ENCODE assay signal across 8 cellular contexts in the genomic region with DNA sequence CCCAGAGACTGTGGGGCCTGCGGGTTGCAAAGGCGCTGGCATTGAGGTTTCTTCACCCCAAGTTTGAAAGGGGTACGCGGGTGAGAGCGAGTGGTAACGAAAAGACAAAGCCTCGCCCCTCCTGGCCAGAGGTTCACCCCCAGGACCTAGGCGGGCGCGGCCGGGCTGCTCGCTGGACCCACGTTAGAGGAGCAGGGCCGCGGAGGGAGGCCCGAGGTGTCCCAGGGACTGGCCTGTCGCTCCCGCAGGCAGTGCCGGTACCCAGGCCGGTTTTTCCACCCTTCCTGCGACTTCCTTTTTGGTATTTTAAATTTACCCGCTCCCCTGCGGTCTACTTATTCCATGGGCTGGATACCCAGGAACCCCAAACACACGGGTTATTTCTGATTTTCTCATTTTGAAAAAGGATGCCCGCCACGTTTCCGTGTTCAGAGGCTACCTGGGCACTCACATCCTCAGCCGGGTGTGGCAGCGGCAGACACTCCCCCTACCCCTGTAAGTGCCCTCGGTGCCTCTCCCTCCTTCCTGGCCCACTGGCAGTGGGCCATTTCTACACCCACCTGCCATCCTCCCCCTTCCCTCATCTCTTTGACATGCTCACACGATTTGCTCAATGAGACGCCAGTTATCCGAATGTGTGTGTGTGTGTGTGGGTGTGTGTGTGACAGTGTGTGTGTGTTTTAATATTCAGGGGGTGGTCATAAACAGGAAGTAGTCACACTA. TPM values are rescaled to one million over a fixed set of nuclear protein-coding genes. Genes with fewer than 3 reads are reported as not detected.
DNase-seq lines count a peak whose midpoint lies in the region; ATAC-seq and TF ChIP-seq lines count a peak whose summit lies in the region.

No MANE protein-coding gene starts in this region.

- H3K79me1 ChIP-seq in IMR-90 (ENCODE audit: low read depth in 1 of 2, low read length in 2 of 2): peaks cover 20 to 42% of the 10 kb centered on the region in 2 experiments

- POLR2A ChIA-PET in IMR-90 (lab: Charles Lee; ENCODE audit: unreplicated experiment): interaction anchor here (0.5 to 1.0 kb wide), 4 partner anchors 10 to 441 kb away, joined by 3 to 5 read pairs (median 3); a partner anchor contains a TSS

- WGBS in IMR-90 (ENCODE audit: extremely low coverage in 2 of 2, insufficient read length in 1 of 2), 2 experiments: 5% methylated on average over 13 of the region's 33 CpGs; no CpG with 5 or more reads in 1 of the 2 experiments

- peaks cover 9% of the 10 kb centered on the region for H3K9me1 ChIP-seq in IMR-90 (ENCODE audit: insufficient read depth, low read length)

- H3K27me3 ChIP-seq in IMR-90 (ENCODE audit: control insufficient read depth, insufficient read depth, low read length): no peaks in the 10 kb centered on the region

- H3K27ac Mint-ChIP-seq in naive B cell: peak overlapping the region in 2 of 6 donors; percentile 49 to 83

- in situ Hi-C loops in IMR-90 (cut with MboI; ENCODE audit: low sequenced_read_pairs): loop anchor here (5.0 kb wide), 1 partner anchor 91 kb away; no protein-coding TSS in a partner anchor

- 0 out of 2 replicates have a peak, but pooled peaks cover 8% of the 10 kb centered on the region for H4K20me1 ChIP-seq in IMR-90 (ENCODE audit: insufficient read depth, low read length)

- H2BK20ac ChIP-seq in IMR-90 (ENCODE audit: low read depth, low read length): peak overlapping the region; percentile 82

- peak overlapping the region; percentile 79 for H3K4me2 ChIP-seq in IMR-90 (ENCODE audit: low read depth, low read length)

- peak overlapping the region; percentile 43 for H3K18ac ChIP-seq in IMR-90 (ENCODE audit: low read depth, low read length)

- H3K27me3 Mint-ChIP-seq in naive B cell: peaks cover 75 to 96% (median 87%) of the 10 kb centered on the region in 3 donors

- DNase-seq in AG10803 (ENCODE audit: low read depth): no peak
- no peak for DNase-seq in IMR-90
- no peak for DNase-seq in coronary artery (ENCODE audit: low spot score)
- no peak for DNase-seq in naive B cell
- DNase-seq in NCI-H2081 (lab: John Stamatoyannopoulos, UW): no peak
- DNase-seq in GM10266 (ENCODE audit: extremely low spot score): no peak

- H2AK5ac ChIP-seq in IMR-90 (ENCODE audit: low read depth, low read length): peak overlapping the region; percentile 83

- H3K23ac ChIP-seq in IMR-90 (ENCODE audit: low read depth, low read length): peak overlapping the region; percentile 96

- peak overlapping the region; percentile 34 for H2AFZ ChIP-seq in IMR-90 (replicated peaks; ENCODE audit: low read length, poor library complexity)

- H3K4ac ChIP-seq in IMR-90 (ENCODE audit: low read depth, low read length): peak overlapping the region; percentile 94

- peak overlapping the region; percentile 59 for H4K5ac ChIP-seq in IMR-90 (ENCODE audit: low read depth, low read length)

- no peaks in the 10 kb centered on the region for H3K9me3 ChIP-seq in IMR-90 (ENCODE audit: control insufficient read depth, insufficient read depth, low read length)

- no TSS peak for BruUV-seq in IMR-90 (replicated peaks; lab: Mats Ljungman, UMichigan)

- H3K36me3 Mint-ChIP-seq in naive B cell: no peaks in the 10 kb centered on the region

- peak overlapping the region; percentile 75 for H3K9ac ChIP-seq in IMR-90 (ENCODE audit: low read depth, low read length)

- no peak for TF ChIP-seq RAD21 in IMR-90 (IDR thresholded peaks at IDR 0.05; ENCODE audit: low read length)

- no peak for TF ChIP-seq CTCF in AG10803 (conservative IDR thresholded peaks at IDR 0.05; ENCODE audit: low read length)
- TF ChIP-seq CTCF in IMR-90 (conservative IDR thresholded peaks at IDR 0.05; ENCODE audit: low read depth, low read length): no peak
- no peak for TF ChIP-seq CTCF in coronary artery (IDR thresholded peaks at IDR 0.05)
- TF ChIP-seq CTCF in GM10266 (IDR thresholded peaks at IDR 0.05; ENCODE audit: control insufficient read depth, insufficient read depth, low read depth, missing control alignments): no peak

- peak overlapping the region; percentile 85 for H4K91ac ChIP-seq in IMR-90 (ENCODE audit: insufficient read depth, low read depth, low read length)

- ATAC-seq in IMR-90 (ENCODE audit: low read depth): no peak
- no peak for ATAC-seq in naive B cell (ENCODE audit: low read depth in 2 of 2)
- ATAC-seq in HG03378 (IDR thresholded peaks at IDR 0.05; ENCODE audit: unreplicated experiment): no peak
- ATAC-seq in HG02970 (IDR thresholded peaks at IDR 0.05; ENCODE audit: low FRiP score, unreplicated experiment): no peak

- no peaks in the 10 kb centered on the region for H3K36me3 ChIP-seq in IMR-90 (ENCODE audit: control insufficient read depth, insufficient read depth, low read length)

- H3K14ac ChIP-seq in IMR-90 (replicated peaks; ENCODE audit: low read depth, low read length): peak overlapping the region; percentile 97

- peak overlapping the region; percentile 42 to 83 for H4K8ac ChIP-seq in IMR-90 (ENCODE audit: low read depth in 2 of 2, low read length in 2 of 2)

- H3K9me3 Mint-ChIP-seq in naive B cell: peaks cover 0 to 2% (median 0%) of the 10 kb centered on the region in 7 donors

- peaks cover 16 to 24% (median 19%) of the 10 kb centered on the region in 3 donors for H3K4me1 Mint-ChIP-seq in naive B cell

- peak overlapping the region; percentile 61; the same call in 2 of the 3 replicates for H2BK15ac ChIP-seq in IMR-90 (ENCODE audit: low read depth, low read length)

- intact Hi-C loops in IMR-90 (cut with micrococcal nuclease): loop anchor here (2.0 to 5.0 kb wide), 2 partner anchors 184 to 256 kb away; no protein-coding TSS in a partner anchor

- dilution Hi-C loops in IMR-90 (cut with HindIII; ENCODE audit: low sequenced_read_pairs, unreplicated experiment): no loop called here

- H3K4me3 ChIP-seq in AG10803 (ENCODE audit: low read length): peak overlapping the region; percentile 71
- peak overlapping the region; percentile 60 for H3K4me3 ChIP-seq in IMR-90 (ENCODE audit: insufficient read depth, low read depth, low read length)
- H3K4me3 ChIP-seq in coronary artery: peak overlapping the region; percentile 82

- CTCF ChIA-PET in IMR-90 (lab: Yijun Ruan, JAX): interaction anchor here (0.6 to 1.7 kb wide), 6 partner anchors 12 to 486 kb away, joined by 3 to 13 read pairs (median 4); no protein-coding TSS in a partner anchor

- peak overlapping the region; percentile 84 for H3K27ac ChIP-seq in IMR-90 (ENCODE audit: insufficient read depth, low read length)
- peak overlapping the region; percentile 98 for H3K27ac ChIP-seq in coronary artery

- peak overlapping the region; percentile 84 for H2AK9ac ChIP-seq in IMR-90 (replicated peaks; ENCODE audit: low read depth, low read length, poor library complexity)

- peak overlapping the region; percentile 79 for H2BK5ac ChIP-seq in IMR-90 (ENCODE audit: low read depth, low read length, poor library complexity, severe bottlenecking)

- H2BK120ac ChIP-seq in IMR-90 (ENCODE audit: low read depth, low read length): peak overlapping the region; percentile 93

- peaks cover 11% of the 10 kb centered on the region for H3K4me1 ChIP-seq in IMR-90 (ENCODE audit: control insufficient read depth, insufficient read depth, low read length)

- TF ChIP-seq POLR2A in IMR-90 (IDR thresholded peaks at IDR 0.05; ENCODE audit: low read depth, low read length): peak; percentile 89

- peak overlapping the region; percentile 64 to 94 (median 76) for H3K4me3 Mint-ChIP-seq in naive B cell

- peak overlapping the region; percentile 92 for H3K56ac ChIP-seq in IMR-90 (ENCODE audit: extremely low read depth, insufficient read depth, low read length)

TF ChIP-seq in IMR-90, 13 proteins besides CTCF, POLR2A, EP300 and RAD21:
- TF ChIP-seq, protein P1, sequence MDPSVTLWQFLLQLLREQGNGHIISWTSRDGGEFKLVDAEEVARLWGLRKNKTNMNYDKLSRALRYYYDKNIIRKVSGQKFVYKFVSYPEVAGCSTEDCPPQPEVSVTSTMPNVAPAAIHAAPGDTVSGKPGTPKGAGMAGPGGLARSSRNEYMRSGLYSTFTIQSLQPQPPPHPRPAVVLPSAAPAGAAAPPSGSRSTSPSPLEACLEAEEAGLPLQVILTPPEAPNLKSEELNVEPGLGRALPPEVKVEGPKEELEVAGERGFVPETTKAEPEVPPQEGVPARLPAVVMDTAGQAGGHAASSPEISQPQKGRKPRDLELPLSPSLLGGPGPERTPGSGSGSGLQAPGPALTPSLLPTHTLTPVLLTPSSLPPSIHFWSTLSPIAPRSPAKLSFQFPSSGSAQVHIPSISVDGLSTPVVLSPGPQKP (IDR thresholded peaks at IDR 0.05; ENCODE audit: borderline replicate concordance, low read depth, low read length): no peak
- TF ChIP-seq BHLHE40 (IDR thresholded peaks at IDR 0.05; ENCODE audit: low read depth, low read length): no peak
- peak; percentile 72; the same call in 1 of the 2 replicates for TF ChIP-seq CHD1 (IDR thresholded peaks at IDR 0.05; ENCODE audit: low read depth, low read length)
- no peak for TF ChIP-seq RFX5 (IDR thresholded peaks at IDR 0.05; ENCODE audit: low read depth, low read length)

RNA-seq across cellular contexts. Expression of a gene that starts 1.6 kb away (rescaled TPM):
- total RNA-seq in IMR-90 (2012; rRNA removed): 15.2 and 23.9 TPM in 2 replicates
- polyA plus RNA-seq in IMR-90 (2012; rRNA removed) (25.8 and 29.9 TPM in 2 replicates), naive B cell (ENCODE audit: low read depth in 6 of 6) (not detected)
- polyA plus RNA-seq in IMR-90 (2012; cell fraction: cytosol; rRNA removed): 59.6 and 70.0 TPM in 2 replicates
- 22.9 and 59.6 TPM in 2 replicates for polyA plus RNA-seq in IMR-90 (2012; cell fraction: nucleus; rRNA removed; ENCODE audit: low replicate concordance)

RNA-seq across cellular contexts. Expression of a gene that starts 10.1 kb away (rescaled TPM):
- total RNA-seq in IMR-90 (2012; rRNA removed): 0.90 and 1.1 TPM in 2 replicates
- polyA plus RNA-seq in IMR-90 (2012; rRNA removed) (6.4 and 9.2 TPM in 2 replicates), naive B cell (ENCODE audit: low read depth in 6 of 6) (not detected)
- polyA plus RNA-seq in IMR-90 (2012; cell fraction: cytosol; rRNA removed): 5.5 and 8.7 TPM in 2 replicates
- polyA plus RNA-seq in IMR-90 (2012; cell fraction: nucleus; rRNA removed; ENCODE audit: low replicate concordance): 4.3 and 7.4 TPM in 2 replicates

RNA-seq across cellular contexts. Expression of a gene that starts 21.7 kb away (rescaled TPM):
- 7.8 and 8.2 TPM in 2 replicates for total RNA-seq in IMR-90 (2012; rRNA removed)
- polyA plus RNA-seq in IMR-90 (2012; rRNA removed): 13.7 and 16.8 TPM in 2 replicates
- polyA plus RNA-seq in IMR-90 (2012; cell fraction: cytosol; rRNA removed): 5.6 and 7.9 TPM in 2 replicates
- polyA plus RNA-seq in IMR-90 (2012; cell fraction: nucleus; rRNA removed; ENCODE audit: low replicate concordance): 71.8 and 97.1 TPM in 2 replicates
- 10 to 100 TPM in 5 of 6 donors, 1 to 10 TPM in 1; 5.6 to 18.6 (median 16.6) TPM for polyA plus RNA-seq in naive B cell (ENCODE audit: low read depth in 6 of 6)

Comparison
In these comparisons a context has a peak if more than half of its experiments do, and no peak if none do; other contexts are left out.
1. RNA of a gene that starts 1.6 kb away (polyA plus RNA-seq): 22.9 to 70.0 TPM in IMR-90; not detected in naive B cell; every median in the first group is over 10 times any median in the second.
2. Peak in every context shown above with its lines, with median percentiles within 50 percentile points of each other: H3K4me3 ChIP-seq.